15 cellular contexts compared by ENCODE assay signal in genomic region chr3:7545334-7545733, GRCh38.
DNase-seq lines count a peak whose midpoint lies in the region; ATAC-seq and TF ChIP-seq lines count a peak whose summit lies in the region.
"Had no signal": no experiment of that assay in that cellular context is flagged by ENCODE, and none has a peak within 500 bp of the region (broad histone marks: within the 10 kb centered on the region; RNA-seq: fewer than 3 reads in every experiment).

No MANE protein-coding gene starts in this region.

- H3K27ac ChIP-seq in GM23338 (ENCODE audit: low read depth) (no peak overlapping the region), parathyroid adenoma (no peak overlapping the region)
- H3K27ac ChIP-seq in CD4-positive, alpha-beta T cell (ENCODE audit: low read depth, low read length) = no peak overlapping the region
- H3K27ac ChIP-seq: BLaER1 had no signal

- peak overlapping the region; percentile 81 for H2AFZ ChIP-seq in GM23338
- no peak overlapping the region for H2AFZ ChIP-seq in parathyroid adenoma

- TF ChIP-seq CTCF in GM23338 (conservative IDR thresholded peaks at IDR 0.05; ENCODE audit: low read depth in 2 of 2) (no peak), parathyroid adenoma (IDR thresholded peaks at IDR 0.05) (no peak), osteocyte (IDR thresholded peaks at IDR 0.05) (no peak)
- TF ChIP-seq CTCF in CD4-positive, alpha-beta T cell (IDR thresholded peaks at IDR 0.05) = no peak

- no peaks in the 10 kb centered on the region for H4K20me1 ChIP-seq in GM23338 (replicated peaks; ENCODE audit: insufficient read depth)
- H4K20me1 ChIP-seq: BLaER1 had no signal

- no peak for ATAC-seq in GM23338
- ATAC-seq in CD4-positive, alpha-beta T cell (ENCODE audit: poor library complexity) = no peak
- ATAC-seq: CD8-positive, alpha-beta T cell had no signal

- H3K9ac ChIP-seq in parathyroid adenoma = no peak overlapping the region
- H3K9ac ChIP-seq: BLaER1 had no signal

- POLR2A ChIA-PET in CD4-positive, alpha-beta T cell (lab: Charles Lee) = no interaction called here

- H3K4me3 Mint-ChIP-seq in GM23338 (no peak overlapping the region), osteocyte (ENCODE audit: unreplicated experiment) (no peak overlapping the region)
- no peak overlapping the region for H3K4me3 Mint-ChIP-seq in CD4-positive, alpha-beta T cell
- H3K4me3 Mint-ChIP-seq: CD14-positive monocyte; CD8-positive, alpha-beta T cell had no signal

- H3F3A ChIP-seq in GM23338 (replicated peaks; ENCODE audit: low read depth) = no peaks in the 10 kb centered on the region

- H3K4me2 ChIP-seq in GM23338 = no peak overlapping the region
- H3K4me2 ChIP-seq in parathyroid adenoma (ENCODE audit: low read length) = peak overlapping the region; percentile 5
- H3K4me2 ChIP-seq: BLaER1 had no signal

- H3K4me1 Mint-ChIP-seq in GM23338 (0 out of 3 replicates have a peak, but pooled peaks cover 3% of the 10 kb centered on the region), osteocyte (ENCODE audit: unreplicated experiment) (peaks cover 4% of the 10 kb centered on the region)
- H3K4me1 Mint-ChIP-seq in CD4-positive, alpha-beta T cell (ENCODE audit: low read depth) = no peaks in the 10 kb centered on the region

- H3K27me3 Mint-ChIP-seq in GM23338 (ENCODE audit: insufficient read depth, low read depth, poor library complexity) (no peaks in the 10 kb centered on the region), osteocyte (ENCODE audit: unreplicated experiment) (peaks cover 24% of the 10 kb centered on the region)
- no peaks in the 10 kb centered on the region for H3K27me3 Mint-ChIP-seq in CD4-positive, alpha-beta T cell

- H3K9me3 Mint-ChIP-seq in GM23338 (peaks cover 4% of the 10 kb centered on the region; the same call in 2 of the 3 replicates), osteocyte (ENCODE audit: unreplicated experiment) (no peaks in the 10 kb centered on the region)
- H3K9me3 Mint-ChIP-seq in CD4-positive, alpha-beta T cell = peaks cover 2% of the 10 kb centered on the region
- H3K9me3 Mint-ChIP-seq: CD8-positive, alpha-beta T cell had no signal

- intact Hi-C loops in CD4-positive, alpha-beta T cell (cut with DNase I, micrococcal nuclease) = no loop called here

- DNase-seq in GM23338 (ENCODE audit: low spot score) (no peak), OCI-M1 (lab: John Stamatoyannopoulos, UW) (peak; percentile 26), dermis blood vessel endothelial cell (peak; percentile 42), globus pallidus (ENCODE audit: low spot score) (no peak), osteocyte (ENCODE audit: extremely low spot score, unreplicated experiment) (no peak)
- DNase-seq in CD4-positive, alpha-beta T cell = no peak
- DNase-seq: 8988T; Calu3; CD8-positive, alpha-beta T cell; DMS79 treated with DMSO at 0.1 percent for 48 hours; GF-D8 had no signal

- H3K27me3 ChIP-seq in GM23338 (ENCODE audit: insufficient read depth) = no peaks in the 10 kb centered on the region
- H3K27me3 ChIP-seq in parathyroid adenoma (ENCODE audit: control insufficient read depth, insufficient read depth, low read length) = no peaks in the 10 kb centered on the region
- no peaks in the 10 kb centered on the region for H3K27me3 ChIP-seq in CD4-positive, alpha-beta T cell (ENCODE audit: control insufficient read depth, insufficient read depth, low read length)
- H3K27me3 ChIP-seq: BLaER1 had no signal

- H3K27ac Mint-ChIP-seq in GM23338 (no peak overlapping the region), osteocyte (ENCODE audit: unreplicated experiment) (no peak overlapping the region)
- no peak overlapping the region for H3K27ac Mint-ChIP-seq in CD4-positive, alpha-beta T cell
- H3K27ac Mint-ChIP-seq: CD14-positive monocyte; CD8-positive, alpha-beta T cell had no signal

- peaks cover 5% of the 10 kb centered on the region; the same call in 1 of the 2 replicates for H3K4me1 ChIP-seq in GM23338 (ENCODE audit: insufficient read depth)
- no peaks in the 10 kb centered on the region for H3K4me1 ChIP-seq in parathyroid adenoma
- H3K4me1 ChIP-seq: BLaER1, HAP-1 had no signal

- H3K79me2 ChIP-seq in GM23338 (replicated peaks; ENCODE audit: insufficient read depth) (no peaks in the 10 kb centered on the region), parathyroid adenoma (no peaks in the 10 kb centered on the region)

- H3K36me3 ChIP-seq in GM23338 (ENCODE audit: insufficient read depth) (no peaks in the 10 kb centered on the region), parathyroid adenoma (ENCODE audit: control insufficient read depth, insufficient read depth, low read length) (no peaks in the 10 kb centered on the region)
- H3K36me3 ChIP-seq: BLaER1, HAP-1 had no signal

- H3K36me3 Mint-ChIP-seq in GM23338 (ENCODE audit: low read depth) (0 out of 3 replicates have a peak, but pooled peaks cover 2% of the 10 kb centered on the region), osteocyte (ENCODE audit: unreplicated experiment) (no peaks in the 10 kb centered on the region)
- H3K36me3 Mint-ChIP-seq in CD4-positive, alpha-beta T cell (ENCODE audit: low read depth) = no peaks in the 10 kb centered on the region
- H3K36me3 Mint-ChIP-seq: CD14-positive monocyte; CD8-positive, alpha-beta T cell had no signal

- H3K4me3 ChIP-seq in GM23338 (no peak overlapping the region), parathyroid adenoma (ENCODE audit: low read depth, low read length) (no peak overlapping the region)
- H3K4me3 ChIP-seq: BLaER1, HAP-1 had no signal

- no peaks in the 10 kb centered on the region for H3K9me3 ChIP-seq in parathyroid adenoma (ENCODE audit: control insufficient read depth, low read length)
- H3K9me3 ChIP-seq in CD4-positive, alpha-beta T cell (ENCODE audit: control insufficient read depth, low read length) = no peaks in the 10 kb centered on the region
- H3K9me3 ChIP-seq: BLaER1, HAP-1 had no signal

- CTCF ChIA-PET in CD4-positive, alpha-beta T cell (lab: Charles Lee) = no interaction called here

- 0 out of 2 replicates have a peak, but pooled peaks cover 5% of the 10 kb centered on the region for H3K9me2 ChIP-seq in GM23338 (ENCODE audit: insufficient read depth)

TF ChIP-seq in GM23338, 12 proteins besides CTCF, POLR2A, EP300 and RAD21:
- TF ChIP-seq ZNF462 (CRISPR knock-in tag; IDR thresholded peaks at IDR 0.05) (no peak), NANOG (IDR thresholded peaks at IDR 0.05; ENCODE audit: borderline replicate concordance) (no peak), STAT1 (IDR thresholded peaks at IDR 0.05; ENCODE audit: unreplicated experiment) (no peak), EZH2phosphoT487 (IDR thresholded peaks at IDR 0.05; ENCODE audit: unreplicated experiment) (no peak)

Comparison
In these comparisons a context has a peak if more than half of its experiments do, and no peak if none do; other contexts are left out.
1. DNase-seq: peak in OCI-M1 (single experiment) and dermis blood vessel endothelial cell (single experiment); none in GM23338 (single experiment), CD4-positive, alpha-beta T cell (0 of 10), globus pallidus (single experiment) and osteocyte (single experiment).